1 cellular context compared by ENCODE assay signal in genomic region chr21:33219961-33220360, GRCh38.
A peak's percentile ranks its signal among the peaks of the same experiment; 100 is the strongest.
TF ChIP-seq lines count a peak whose summit lies in the region.

No MANE protein-coding gene starts in this region.

TF ChIP-seq in endothelial cell of umbilical vein, 7 proteins besides CTCF, POLR2A, EP300 and RAD21:
- TF ChIP-seq JUN (IDR thresholded peaks at IDR 0.05; ENCODE audit: borderline replicate concordance, insufficient read depth, insufficient read length, low read depth), result peak; percentile 4
- no peak for TF ChIP-seq EZH2 (IDR thresholded peaks at IDR 0.05; ENCODE audit: borderline replicate concordance, low read depth, low read length, severe bottlenecking)
- no peak for TF ChIP-seq FOS (IDR thresholded peaks at IDR 0.05; ENCODE audit: borderline replicate concordance, insufficient read depth, low read length)
- TF ChIP-seq MAX (IDR thresholded peaks at IDR 0.05; ENCODE audit: insufficient read depth, insufficient read length), result no peak
- TF ChIP-seq MYC (IDR thresholded peaks at IDR 0.05; ENCODE audit: low read depth, low read length), result no peak
- no peak for TF ChIP-seq POLR2AphosphoS5 (IDR thresholded peaks at IDR 0.05; ENCODE audit: insufficient read depth, low read depth, low read length)
